In genomic region chr11:128695539-128696221, GRCh38 we compare ENCODE assay signal across 9 cellular contexts. TPM values are rescaled to one million over a fixed set of nuclear protein-coding genes. Genes with fewer than 3 reads are reported as not detected.
DNase-seq lines count a peak whose midpoint lies in the region; ATAC-seq and TF ChIP-seq lines count a peak whose summit lies in the region.
"Had no signal": no experiment of that assay in that cellular context is flagged by ENCODE, and none has a peak within 500 bp of the region (broad histone marks: within the 10 kb centered on the region; RNA-seq: fewer than 3 reads in every experiment).

No MANE protein-coding gene starts in this region.

- H3K4me1 Mint-ChIP-seq in activated CD8-positive, alpha-beta T cell treated with anti-CD3 and anti-CD28 coated beads for 36 hours (ENCODE audit: low read depth) = peaks cover 50% of the 10 kb centered on the region

- H3K27ac ChIP-seq in heart right ventricle (peak overlapping the region; percentile 86 to 99 (median 95)), skin epidermis (peak overlapping the region; percentile 46 to 98 (median 92))
- H3K27ac ChIP-seq: 22Rv1 had no signal

- no peak for TF ChIP-seq CTCF in activated CD8-positive, alpha-beta T cell treated with anti-CD3 and anti-CD28 coated beads for 36 hours (IDR thresholded peaks at IDR 0.05)
- TF ChIP-seq CTCF in heart right ventricle (IDR thresholded peaks at IDR 0.05) = no peak

- H3K9me3 ChIP-seq in heart right ventricle = no peaks in the 10 kb centered on the region

- intact Hi-C loops in activated CD8-positive, alpha-beta T cell treated with anti-CD3 and anti-CD28 coated beads for 36 hours (cut with micrococcal nuclease) = loop anchor here (5.0 kb wide), 2 partner anchors 37 to 62 kb away; no protein-coding TSS in a partner anchor
- intact Hi-C loops in heart right ventricle (cut with DNase I) = loop anchor here in 2 of 10 donors (5.0 to 10.0 kb wide), 2 partner anchors 59 to 62 kb away; no protein-coding TSS in a partner anchor

- POLR2A ChIA-PET in activated CD8-positive, alpha-beta T cell treated with anti-CD3 and anti-CD28 coated beads for 36 hours (lab: Charles Lee) = interaction anchor here (0.7 to 2.1 kb wide), 18 partner anchors 8 to 180 kb away, joined by 3 to 12 read pairs (median 4); no protein-coding TSS in a partner anchor

- H3K4me1 ChIP-seq in heart right ventricle = peaks cover 2 to 83% (median 30%) of the 10 kb centered on the region in 9 donors

- CTCF ChIA-PET in activated CD8-positive, alpha-beta T cell treated with anti-CD3 and anti-CD28 coated beads for 36 hours (lab: Charles Lee) = interaction anchor here (0.8 to 1.8 kb wide), 6 partner anchors 15 to 135 kb away, joined by 3 to 7 read pairs (median 4); no protein-coding TSS in a partner anchor

- peak; percentile 13 for DNase-seq in DMS53 (lab: John Stamatoyannopoulos, UW)
- no peak for DNase-seq in DMS53 treated with DMSO at 0.1 percent for 48 hours (lab: John Stamatoyannopoulos, UW; ENCODE audit: unreplicated experiment)
- DNase-seq in activated CD8-positive, alpha-beta T cell treated with anti-CD3 and anti-CD28 coated beads for 36 hours = peak; percentile 51
- no peak for DNase-seq in heart right ventricle

- peak overlapping the region; percentile 92 for H3K4me3 Mint-ChIP-seq in activated CD8-positive, alpha-beta T cell treated with anti-CD3 and anti-CD28 coated beads for 36 hours

- H3K4me3 ChIP-seq in heart right ventricle (peak overlapping the region; percentile 72 to 92 (median 87)), skin epidermis (peak overlapping the region; percentile 54 to 83 (median 62))

- peak overlapping the region; percentile 97 for H3K27ac Mint-ChIP-seq in activated CD8-positive, alpha-beta T cell treated with anti-CD3 and anti-CD28 coated beads for 36 hours

- H3K27me3 ChIP-seq in heart right ventricle = peaks cover 0 to 15% (median 3%) of the 10 kb centered on the region in 7 donors

- H3K9me3 Mint-ChIP-seq in activated CD8-positive, alpha-beta T cell treated with anti-CD3 and anti-CD28 coated beads for 36 hours = no peaks in the 10 kb centered on the region

- H3K27me3 Mint-ChIP-seq in activated CD8-positive, alpha-beta T cell treated with anti-CD3 and anti-CD28 coated beads for 36 hours = peaks cover 8% of the 10 kb centered on the region

- WGBS in heart right ventricle, 2 donors = 50 to 63% methylated on average over 6 of the region's 6 CpGs

- peak; percentile 31 for ATAC-seq in HG03457 (IDR thresholded peaks at IDR 0.05; ENCODE audit: unreplicated experiment)
- ATAC-seq in activated CD8-positive, alpha-beta T cell treated with anti-CD3 and anti-CD28 coated beads for 36 hours = peak; percentile 32
- ATAC-seq in heart right ventricle = peak in 4 of 8 donors; percentile 6 to 46 (median 40)
- ATAC-seq in HG03025 (IDR thresholded peaks at IDR 0.05; ENCODE audit: low FRiP score, unreplicated experiment) = no peak
- no peak for ATAC-seq in HG03280 (IDR thresholded peaks at IDR 0.05; ENCODE audit: unreplicated experiment)

- H3K36me3 ChIP-seq in heart right ventricle = peaks cover 0 to 20% (median 0%) of the 10 kb centered on the region in 9 donors

- peaks cover 29% of the 10 kb centered on the region for H3K36me3 Mint-ChIP-seq in activated CD8-positive, alpha-beta T cell treated with anti-CD3 and anti-CD28 coated beads for 36 hours (ENCODE audit: low read depth)

RNA-seq across cellular contexts. Expression of gene FLI1, which starts 1.8 kb away (rescaled TPM):
- total RNA-seq in activated CD8-positive, alpha-beta T cell treated with anti-CD3 and anti-CD28 coated beads for 36 hours = 10 to 100 TPM; 43.8 to 47.8 TPM
- total RNA-seq in heart right ventricle = 10 to 100 TPM; 11.7 to 33.3 (median 17.2) TPM
- polyA plus RNA-seq in heart right ventricle = 10 to 100 TPM; 11.4 to 12.1 TPM

Comparison
In these comparisons a context has a peak if more than half of its experiments do, and no peak if none do; other contexts are left out.
1. DNase-seq: peak in DMS53 (single experiment) and activated CD8-positive, alpha-beta T cell treated with anti-CD3 and anti-CD28 coated beads for 36 hours (single experiment); none in DMS53 treated with DMSO at 0.1 percent for 48 hours (single experiment) and heart right ventricle (0 of 2).
2. ATAC-seq: peak in HG03457 (single experiment) and activated CD8-positive, alpha-beta T cell treated with anti-CD3 and anti-CD28 coated beads for 36 hours (single experiment); none in HG03025 (single experiment) and HG03280 (single experiment).